Comparison of ENCODE assay signal across 30 cellular contexts in genomic region chr17:76704799-76705198, GRCh38. TPM values are rescaled to one million over a fixed set of nuclear protein-coding genes. Genes with fewer than 3 reads are reported as not detected.
DNase-seq lines count a peak whose midpoint lies in the region; ATAC-seq and TF ChIP-seq lines count a peak whose summit lies in the region.
"Had no signal": no experiment of that assay in that cellular context is flagged by ENCODE, and none has a peak within 500 bp of the region (broad histone marks: within the 10 kb centered on the region; RNA-seq: fewer than 3 reads in every experiment).

No MANE protein-coding gene starts in this region.

- H3K27ac ChIP-seq in heart left ventricle (peak overlapping the region in 10 of 12 donors; percentile 16 to 74 (median 58)), brain microvascular endothelial cell (no peak overlapping the region), muscle layer of colon (ENCODE audit: low read depth, low read length) (peak overlapping the region; percentile 74), smooth muscle cell (ENCODE audit: low read depth) (no peak overlapping the region)
- H3K27ac ChIP-seq: cardiac muscle cell, foreskin keratinocyte, neutrophil, SJCRH30, WERI-Rb-1 had no signal

- H3K4me1 ChIP-seq in heart left ventricle, result peaks cover 5 to 92% (median 63%) of the 10 kb centered on the region in 12 donors
- peaks cover 73% of the 10 kb centered on the region for H3K4me1 ChIP-seq in muscle layer of colon (ENCODE audit: insufficient read depth, low read length)
- H3K4me1 ChIP-seq in smooth muscle cell (ENCODE audit: low read depth), result peaks cover 40% of the 10 kb centered on the region

- peak overlapping the region; percentile 49 for H3K4me2 ChIP-seq in smooth muscle cell

- 28 to 49% (median 38%) methylated on average over 4 of the region's 4 CpGs for WGBS in heart left ventricle, 4 donors
- WGBS in smooth muscle cell (ENCODE audit: low lambda C conversion rate), result 21% methylated on average over 4 of the region's 4 CpGs

- in situ Hi-C loops in brain microvascular endothelial cell (cut with HindIII; ENCODE audit: low pct_ligation_motif_present, low sequenced_read_pairs), result no loop called here

- H3K27ac Mint-ChIP-seq in HFFc6, result no peak overlapping the region
- H3K27ac Mint-ChIP-seq in activated T-cell treated with anti-CD3 and anti-CD28 coated beads, Interleukin-2, amount 50 U/mL, for 72 hours, result no peak overlapping the region
- H3K27ac Mint-ChIP-seq: activated CD8-positive, alpha-beta T cell treated with anti-CD3 and anti-CD28 coated beads, Interleukin-2, amount 10 ng/mL, durations not matched to agents 7 days and 5 days; activated naive CD4-positive, alpha-beta T cell treated with anti-CD3 and anti-CD28 coated beads, Interleukin-2, amount 50 U/mL, for 24 hours; activated T-helper 2 cell treated with anti-CD3 and anti-CD28 coated beads, Interferon-gamma antibody, Interleukin-2, Interleukin-4, amounts not matched to agents 10 μg/mL and 5 μg/mL and 100 μg/mL, durations not matched to agents 14 hours and 24 hours and 36 hours; CD4-positive, alpha-beta memory T cell; IgD-negative memory B cell; progenitor cell of endocrine pancreas had no signal

- no peak for TF ChIP-seq POLR2A in heart left ventricle (IDR thresholded peaks at IDR 0.05)

- intact Hi-C loops in heart left ventricle (cut with DNase I) (no loop called here), Right ventricle myocardium superior (cut with DNase I) (no loop called here)

- H3K9ac ChIP-seq in muscle layer of colon (ENCODE audit: low read length) (no peak overlapping the region), smooth muscle cell (ENCODE audit: low read depth) (no peak overlapping the region)

- H3K36me3 ChIP-seq in heart left ventricle, result peaks cover 0 to 8% (median 0%) of the 10 kb centered on the region in 9 donors
- H3K36me3 ChIP-seq in brain microvascular endothelial cell (replicated peaks), result peaks cover 7% of the 10 kb centered on the region
- no peaks in the 10 kb centered on the region for H3K36me3 ChIP-seq in muscle layer of colon (ENCODE audit: insufficient read depth, low read length)
- H3K36me3 ChIP-seq in smooth muscle cell (ENCODE audit: low read depth), result no peaks in the 10 kb centered on the region
- H3K36me3 ChIP-seq: cardiac muscle cell, neutrophil, SJCRH30 had no signal

- ATAC-seq in heart left ventricle (no peak), Right ventricle myocardium superior (ENCODE audit: poor library complexity) (no peak)
- no peak for ATAC-seq in activated T-cell treated with anti-CD3 and anti-CD28 coated beads, Interleukin-2, amount 50 U/mL, for 72 hours (replicated peaks in 1 of 2)
- ATAC-seq: activated CD8-positive, alpha-beta T cell treated with anti-CD3 and anti-CD28 coated beads, Interleukin-2, amount 10 ng/mL, durations not matched to agents 7 days and 5 days; esophagus mucosa; foreskin keratinocyte had no signal

- TF ChIP-seq CTCF in heart left ventricle (IDR thresholded peaks at IDR 0.05), result no peak
- TF ChIP-seq CTCF in brain microvascular endothelial cell (IDR thresholded peaks at IDR 0.05; ENCODE audit: low read depth, low read length, missing control alignments), result peak; percentile 7
- no peak for TF ChIP-seq CTCF in smooth muscle cell (IDR thresholded peaks at IDR 0.05; ENCODE audit: borderline replicate concordance, insufficient read depth, poor library complexity, severe bottlenecking)
- no peak for TF ChIP-seq CTCF in HFFc6 (IDR thresholded peaks at IDR 0.05)

- H3K36me3 Mint-ChIP-seq in HFFc6 (ENCODE audit: low read depth), result peaks cover 18% of the 10 kb centered on the region
- H3K36me3 Mint-ChIP-seq in activated T-cell treated with anti-CD3 and anti-CD28 coated beads, Interleukin-2, amount 50 U/mL, for 72 hours (ENCODE audit: insufficient read depth in 2 of 2), result no peaks in the 10 kb centered on the region
- H3K36me3 Mint-ChIP-seq: activated naive CD4-positive, alpha-beta T cell treated with anti-CD3 and anti-CD28 coated beads, Interleukin-2, amount 50 U/mL, for 24 hours; CD4-positive, alpha-beta memory T cell; IgD-negative memory B cell had no signal

- peaks cover 87% of the 10 kb centered on the region for H4K20me1 ChIP-seq in smooth muscle cell (ENCODE audit: low read depth)

- no peak overlapping the region for H2AFZ ChIP-seq in smooth muscle cell (ENCODE audit: low read depth)

- H3K9me3 ChIP-seq in heart left ventricle (no peaks in the 10 kb centered on the region), muscle layer of colon (ENCODE audit: low read length) (no peaks in the 10 kb centered on the region), smooth muscle cell (replicated peaks; ENCODE audit: low read depth) (no peaks in the 10 kb centered on the region)
- H3K9me3 ChIP-seq: neutrophil, SJCRH30 had no signal

- no peak overlapping the region for H3K4me3 ChIP-seq in heart left ventricle
- H3K4me3 ChIP-seq in brain microvascular endothelial cell (ENCODE audit: low read depth, low read length), result no peak overlapping the region
- H3K4me3 ChIP-seq in muscle layer of colon (ENCODE audit: low read depth in 1 of 2, low read length in 2 of 2), result no peak overlapping the region
- H3K4me3 ChIP-seq in smooth muscle cell, result no peak overlapping the region
- H3K4me3 ChIP-seq: cardiac muscle cell, SJCRH30 had no signal

- no peaks in the 10 kb centered on the region for H3K9me3 Mint-ChIP-seq in HFFc6
- no peaks in the 10 kb centered on the region for H3K9me3 Mint-ChIP-seq in activated T-cell treated with anti-CD3 and anti-CD28 coated beads, Interleukin-2, amount 50 U/mL, for 72 hours
- H3K9me3 Mint-ChIP-seq: activated naive CD4-positive, alpha-beta T cell treated with anti-CD3 and anti-CD28 coated beads, Interleukin-2, amount 50 U/mL, for 24 hours; activated T-helper 2 cell treated with anti-CD3 and anti-CD28 coated beads, Interferon-gamma antibody, Interleukin-2, Interleukin-4, amounts not matched to agents 10 μg/mL and 5 μg/mL and 100 μg/mL, durations not matched to agents 14 hours and 24 hours and 36 hours; CD4-positive, alpha-beta memory T cell; IgD-negative memory B cell had no signal

- H3K27me3 Mint-ChIP-seq in HFFc6 (ENCODE audit: insufficient read depth), result peaks cover 8% of the 10 kb centered on the region
- H3K27me3 Mint-ChIP-seq in activated T-cell treated with anti-CD3 and anti-CD28 coated beads, Interleukin-2, amount 50 U/mL, for 72 hours (ENCODE audit: low read depth), result no peaks in the 10 kb centered on the region
- H3K27me3 Mint-ChIP-seq: activated naive CD4-positive, alpha-beta T cell treated with anti-CD3 and anti-CD28 coated beads, Interleukin-2, amount 50 U/mL, for 24 hours; CD4-positive, alpha-beta memory T cell; IgD-negative memory B cell; progenitor cell of endocrine pancreas had no signal

- H3F3A ChIP-seq in smooth muscle cell (ENCODE audit: low read depth), result peaks cover 25% of the 10 kb centered on the region

- DNase-seq in heart left ventricle (no peak), Right ventricle myocardium superior (no peak), brain microvascular endothelial cell (no peak), smooth muscle cell (lab: John Stamatoyannopoulos, UW; ENCODE audit: unreplicated experiment) (no peak), HFFc6 (no peak)
- no peak for DNase-seq in central memory CD4-positive, alpha-beta T cell
- no peak for DNase-seq in activated T-cell treated with anti-CD3 and anti-CD28 coated beads, Interleukin-2, amount 50 U/mL, for 72 hours
- DNase-seq: activated CD4-positive, alpha-beta T cell treated with anti-CD3 and anti-CD28 coated beads for 4 hours; activated CD8-positive, alpha-beta T cell treated with anti-CD3 and anti-CD28 coated beads, Interleukin-2, amount 10 ng/mL, durations not matched to agents 7 days and 5 days; AML-193; amygdala; CD4-positive, alpha-beta memory T cell; dermis blood vessel endothelial cell; foreskin keratinocyte; GOT3; NCI-H1048; NCI-H1694; NCI-H446; NCI-H774; SJCRH30; stimulated activated naive CD4-positive, alpha-beta T cell treated with Interleukin-2 at 50 U/mL for 16 hours; WERI-Rb-1 had no signal

- H3K79me2 ChIP-seq in smooth muscle cell (ENCODE audit: low read depth), result peaks cover 59% of the 10 kb centered on the region

- no peak overlapping the region for H3K4me3 Mint-ChIP-seq in HFFc6
- no peak overlapping the region for H3K4me3 Mint-ChIP-seq in activated T-cell treated with anti-CD3 and anti-CD28 coated beads, Interleukin-2, amount 50 U/mL, for 72 hours
- H3K4me3 Mint-ChIP-seq: activated CD8-positive, alpha-beta T cell treated with anti-CD3 and anti-CD28 coated beads, Interleukin-2, amount 10 ng/mL, durations not matched to agents 7 days and 5 days; activated naive CD4-positive, alpha-beta T cell treated with anti-CD3 and anti-CD28 coated beads, Interleukin-2, amount 50 U/mL, for 24 hours; CD4-positive, alpha-beta memory T cell; IgD-negative memory B cell had no signal

- peaks cover 54% of the 10 kb centered on the region for H3K4me1 Mint-ChIP-seq in HFFc6 (ENCODE audit: low read depth)
- no peaks in the 10 kb centered on the region for H3K4me1 Mint-ChIP-seq in activated T-cell treated with anti-CD3 and anti-CD28 coated beads, Interleukin-2, amount 50 U/mL, for 72 hours (ENCODE audit: low read depth)

- H3K27me3 ChIP-seq in heart left ventricle (no peaks in the 10 kb centered on the region), brain microvascular endothelial cell (replicated peaks) (no peaks in the 10 kb centered on the region), muscle layer of colon (ENCODE audit: control insufficient read depth in 1 of 2, insufficient read depth in 2 of 2, low read length in 2 of 2) (no peaks in the 10 kb centered on the region), smooth muscle cell (ENCODE audit: low read depth) (no peaks in the 10 kb centered on the region)
- H3K27me3 ChIP-seq: cardiac muscle cell, foreskin keratinocyte, SJCRH30 had no signal

RNA-seq across cellular contexts. Expression of gene MXRA7, which starts 6.0 kb away (rescaled TPM):
- total RNA-seq in heart left ventricle (100 to 1,000 TPM; 270 to 539 (median 466) TPM), Right ventricle myocardium superior (336 TPM), smooth muscle cell (131 and 134 TPM in 2 replicates)
- polyA plus RNA-seq in heart left ventricle (100 to 1,000 TPM; 240 to 245 TPM), smooth muscle cell (157 and 158 TPM in 2 replicates)
- 100 to 1,000 TPM; 180 to 259 (median 192) TPM for total RNA-seq in HFFc6 (2021; fragmentation: NEBNext Ultra II Directional; extraction: Animal tissue kit (Norgen Biotek cat#: 25700))
- 10 to 100 TPM; 17.4 to 21.8 TPM for total RNA-seq in activated T-cell treated with anti-CD3 and anti-CD28 coated beads, Interleukin-2, amount 50 U/mL, for 72 hours

RNA-seq across cellular contexts. Expression of gene JMJD6, which starts 21.6 kb away (rescaled TPM):
- total RNA-seq in heart left ventricle, result 10 to 100 TPM; 32.4 to 67.0 (median 39.1) TPM
- 10 to 100 TPM; 30.1 to 75.6 TPM for polyA plus RNA-seq in heart left ventricle
- 63.1 TPM for total RNA-seq in Right ventricle myocardium superior
- total RNA-seq in smooth muscle cell, result 32.0 and 32.7 TPM in 2 replicates
- 52.3 and 54.7 TPM in 2 replicates for polyA plus RNA-seq in smooth muscle cell
- 10 to 100 TPM; 32.9 to 44.3 (median 37.3) TPM for total RNA-seq in HFFc6 (2021; fragmentation: NEBNext Ultra II Directional; extraction: Animal tissue kit (Norgen Biotek cat#: 25700))
- 10 to 100 TPM; 56.5 to 67.2 TPM for total RNA-seq in activated T-cell treated with anti-CD3 and anti-CD28 coated beads, Interleukin-2, amount 50 U/mL, for 72 hours

RNA-seq across cellular contexts. Expression of gene METTL23, which starts 21.8 kb away (rescaled TPM):
- total RNA-seq in heart left ventricle (10 to 100 TPM; 22.1 to 33.7 (median 24.0) TPM), Right ventricle myocardium superior (19.0 TPM), smooth muscle cell (28.2 and 32.5 TPM in 2 replicates)
- polyA plus RNA-seq in heart left ventricle (10 to 100 TPM; 23.8 to 26.4 TPM), smooth muscle cell (46.2 and 47.1 TPM in 2 replicates)
- total RNA-seq in HFFc6 (2021; fragmentation: NEBNext Ultra II Directional; extraction: Animal tissue kit (Norgen Biotek cat#: 25700)), result 10 to 100 TPM; 30.1 to 32.8 (median 31.1) TPM
- 10 to 100 TPM; 25.4 to 30.7 TPM for total RNA-seq in activated T-cell treated with anti-CD3 and anti-CD28 coated beads, Interleukin-2, amount 50 U/mL, for 72 hours

RNA-seq across cellular contexts. Expression of gene SRSF2, which starts 32.3 kb away (rescaled TPM):
- total RNA-seq in heart left ventricle (100 to 1,000 TPM in 3 of 9 donors, 10 to 100 TPM in 6; 67.0 to 155 (median 79.5) TPM), Right ventricle myocardium superior (61.2 TPM), smooth muscle cell (166 and 182 TPM in 2 replicates)
- polyA plus RNA-seq in heart left ventricle (10 to 100 TPM; 69.1 to 88.6 TPM), smooth muscle cell (109 and 110 TPM in 2 replicates)
- 100 to 1,000 TPM; 179 to 220 (median 215) TPM for total RNA-seq in HFFc6 (2021; fragmentation: NEBNext Ultra II Directional; extraction: Animal tissue kit (Norgen Biotek cat#: 25700))
- 100 to 1,000 TPM; 260 to 275 TPM for total RNA-seq in activated T-cell treated with anti-CD3 and anti-CD28 coated beads, Interleukin-2, amount 50 U/mL, for 72 hours

RNA-seq across cellular contexts. Expression of gene MFSD11, which starts 33.1 kb away (rescaled TPM):
- 10 to 100 TPM; 20.6 to 36.5 (median 27.9) TPM for total RNA-seq in heart left ventricle
- polyA plus RNA-seq in heart left ventricle, result 10 to 100 TPM; 14.3 to 14.7 TPM
- total RNA-seq in Right ventricle myocardium superior, result 23.3 TPM
- total RNA-seq in smooth muscle cell, result 56.6 and 58.6 TPM in 2 replicates
- 28.1 and 31.9 TPM in 2 replicates for polyA plus RNA-seq in smooth muscle cell
- total RNA-seq in HFFc6 (2021; fragmentation: NEBNext Ultra II Directional; extraction: Animal tissue kit (Norgen Biotek cat#: 25700)), result 10 to 100 TPM; 16.1 to 23.4 (median 20.7) TPM
- 10 to 100 TPM; 34.8 to 43.1 TPM for total RNA-seq in activated T-cell treated with anti-CD3 and anti-CD28 coated beads, Interleukin-2, amount 50 U/mL, for 72 hours

Comparison
In these comparisons a context has a peak if more than half of its experiments do, and no peak if none do; other contexts are left out.
1. H3K27ac ChIP-seq: peak in heart left ventricle (10 of 12) and muscle layer of colon (single experiment); none in brain microvascular endothelial cell (single experiment) and smooth muscle cell (single experiment).